Comparison of ENCODE assay signal across 2 cellular contexts in the genomic region with DNA sequence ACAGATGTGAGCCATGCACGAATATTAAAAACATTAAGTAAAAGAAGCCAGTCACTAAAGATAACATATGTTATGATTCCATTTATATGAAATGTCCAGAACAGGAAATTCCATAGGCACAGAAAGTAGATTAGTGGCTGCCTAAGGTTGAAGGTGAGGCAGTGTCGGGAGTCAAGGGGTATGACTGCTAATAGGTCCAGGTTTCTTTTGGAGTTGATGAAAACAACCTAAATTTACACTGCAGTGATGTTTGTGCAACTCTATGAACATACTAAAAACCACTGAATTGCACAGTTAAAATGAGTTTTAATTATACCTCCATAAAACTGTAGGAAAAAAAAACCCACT.
TF ChIP-seq lines count a peak whose summit lies in the region.

No MANE protein-coding gene starts in this region.

TF ChIP-seq in HEK293, 187 proteins besides CTCF, POLR2A, EP300 and RAD21 (continued from another document):
- TF ChIP-seq, protein P1, sequence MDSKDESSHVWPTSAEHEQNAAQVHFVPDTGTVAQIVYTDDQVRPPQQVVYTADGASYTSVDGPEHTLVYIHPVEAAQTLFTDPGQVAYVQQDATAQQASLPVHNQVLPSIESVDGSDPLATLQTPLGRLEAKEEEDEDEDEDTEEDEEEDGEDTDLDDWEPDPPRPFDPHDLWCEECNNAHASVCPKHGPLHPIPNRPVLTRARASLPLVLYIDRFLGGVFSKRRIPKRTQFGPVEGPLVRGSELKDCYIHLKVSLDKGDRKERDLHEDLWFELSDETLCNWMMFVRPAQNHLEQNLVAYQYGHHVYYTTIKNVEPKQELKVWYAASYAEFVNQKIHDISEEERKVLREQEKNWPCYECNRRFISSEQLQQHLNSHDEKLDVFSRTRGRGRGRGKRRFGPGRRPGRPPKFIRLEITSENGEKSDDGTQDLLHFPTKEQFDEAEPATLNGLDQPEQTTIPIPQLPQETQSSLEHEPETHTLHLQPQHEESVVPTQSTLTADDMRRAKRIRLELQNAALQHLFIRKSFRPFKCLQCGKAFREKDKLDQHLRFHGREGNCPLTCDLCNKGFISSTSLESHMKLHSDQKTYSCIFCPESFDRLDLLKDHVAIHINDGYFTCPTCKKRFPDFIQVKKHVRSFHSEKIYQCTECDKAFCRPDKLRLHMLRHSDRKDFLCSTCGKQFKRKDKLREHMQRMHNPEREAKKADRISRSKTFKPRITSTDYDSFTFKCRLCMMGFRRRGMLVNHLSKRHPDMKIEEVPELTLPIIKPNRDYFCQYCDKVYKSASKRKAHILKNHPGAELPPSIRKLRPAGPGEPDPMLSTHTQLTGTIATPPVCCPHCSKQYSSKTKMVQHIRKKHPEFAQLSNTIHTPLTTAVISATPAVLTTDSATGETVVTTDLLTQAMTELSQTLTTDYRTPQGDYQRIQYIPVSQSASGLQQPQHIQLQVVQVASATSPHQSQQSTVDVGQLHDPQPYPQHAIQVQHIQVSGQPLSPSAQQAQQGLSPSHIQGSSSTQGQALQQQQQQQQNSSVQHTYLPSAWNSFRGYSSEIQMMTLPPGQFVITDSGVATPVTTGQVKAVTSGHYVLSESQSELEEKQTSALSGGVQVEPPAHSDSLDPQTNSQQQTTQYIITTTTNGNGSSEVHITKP (tag by site-specific recombination; IDR thresholded peaks at IDR 0.05) = peak; percentile 31; the same call in 1 of the 2 replicates

TF ChIP-seq in K562, 482 proteins besides CTCF, POLR2A, EP300 and RAD21 (continued from another document):
- TF ChIP-seq, protein P2, sequence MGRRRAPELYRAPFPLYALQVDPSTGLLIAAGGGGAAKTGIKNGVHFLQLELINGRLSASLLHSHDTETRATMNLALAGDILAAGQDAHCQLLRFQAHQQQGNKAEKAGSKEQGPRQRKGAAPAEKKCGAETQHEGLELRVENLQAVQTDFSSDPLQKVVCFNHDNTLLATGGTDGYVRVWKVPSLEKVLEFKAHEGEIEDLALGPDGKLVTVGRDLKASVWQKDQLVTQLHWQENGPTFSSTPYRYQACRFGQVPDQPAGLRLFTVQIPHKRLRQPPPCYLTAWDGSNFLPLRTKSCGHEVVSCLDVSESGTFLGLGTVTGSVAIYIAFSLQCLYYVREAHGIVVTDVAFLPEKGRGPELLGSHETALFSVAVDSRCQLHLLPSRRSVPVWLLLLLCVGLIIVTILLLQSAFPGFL (CRISPR knock-in tag; IDR thresholded peaks at IDR 0.05) = no peak
- no peak for TF ChIP-seq ESRRA (IDR thresholded peaks at IDR 0.05; ENCODE audit: borderline replicate concordance, low read depth)
- TF ChIP-seq ZFPM2 (CRISPR knock-in tag; IDR thresholded peaks at IDR 0.05) = no peak
- TF ChIP-seq CBX3 (IDR thresholded peaks at IDR 0.05; ENCODE audit: borderline replicate concordance in 1 of 2, low read length in 2 of 2) = no peak
- TF ChIP-seq NUFIP1 (IDR thresholded peaks at IDR 0.05; ENCODE audit: partially characterized antibody) = no peak
- TF ChIP-seq SRSF9 (IDR thresholded peaks at IDR 0.05; ENCODE audit: borderline replicate concordance, low read depth, low read length) = no peak
- TF ChIP-seq SMAD3 (CRISPR knock-in tag; conservative IDR thresholded peaks at IDR 0.05) = no peak
